Comparison of ENCODE assay signal across 8 cellular contexts in the genomic region with DNA sequence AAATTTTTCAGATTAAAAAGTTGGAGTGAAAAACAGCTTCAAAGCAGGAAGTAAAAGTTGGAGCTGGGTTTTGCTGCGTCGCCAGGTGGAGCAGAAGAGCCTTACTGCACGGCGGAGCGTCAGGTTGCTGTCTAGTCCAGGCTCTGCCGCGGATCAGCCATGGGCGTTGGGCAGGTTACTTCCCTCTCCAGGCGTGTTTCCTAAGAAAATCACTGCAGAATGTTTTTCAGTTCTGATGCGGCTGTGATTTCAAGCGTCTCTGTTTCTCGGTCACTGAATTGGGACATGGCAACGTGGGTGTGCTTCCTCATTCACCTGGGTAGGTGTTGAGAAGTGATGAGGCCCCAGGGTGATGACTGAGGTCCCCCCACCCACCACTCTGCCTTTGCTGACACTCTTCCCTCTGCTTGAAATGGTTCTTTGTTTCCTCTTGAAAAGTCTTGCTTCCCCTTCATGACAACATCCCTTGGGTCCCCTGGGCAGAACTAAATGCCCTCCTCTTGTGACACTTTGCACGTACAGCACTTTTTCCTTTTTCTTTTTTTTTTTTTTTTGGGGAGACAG. TPM values are rescaled to one million over a fixed set of nuclear protein-coding genes. Genes with fewer than 3 reads are reported as not detected.
DNase-seq lines count a peak whose midpoint lies in the region; ATAC-seq and TF ChIP-seq lines count a peak whose summit lies in the region.

No MANE protein-coding gene starts in this region.

- H3K4me3 ChIP-seq in OCI-LY1 (ENCODE audit: low read depth, low read length, poor library complexity, severe bottlenecking) = peak overlapping the region; percentile 43
- no peak overlapping the region for H3K4me3 ChIP-seq in parathyroid adenoma (ENCODE audit: low read depth, low read length)
- H3K4me3 ChIP-seq in H7 (ENCODE audit: insufficient read depth, low read depth, low read length) = no peak overlapping the region

- in situ Hi-C loops in G401 (cut with HindIII; ENCODE audit: low sequenced_read_pairs) = no loop called here

- H3K4me1 ChIP-seq in OCI-LY1 (ENCODE audit: insufficient read depth, low read length, severe bottlenecking) = peaks cover 64% of the 10 kb centered on the region
- H3K4me1 ChIP-seq in parathyroid adenoma = no peaks in the 10 kb centered on the region

- H3K4me1 Mint-ChIP-seq in activated naive CD4-positive, alpha-beta T cell treated with anti-CD3 and anti-CD28 coated beads, Interleukin-2, amount 50 U/mL, for 24 hours = peaks cover 100% of the 10 kb centered on the region

- H3K36me3 ChIP-seq in OCI-LY1 (ENCODE audit: insufficient read depth, low read length) = peaks cover 20% of the 10 kb centered on the region
- H3K36me3 ChIP-seq in parathyroid adenoma (ENCODE audit: control insufficient read depth, insufficient read depth, low read length) = no peaks in the 10 kb centered on the region
- H3K36me3 ChIP-seq in H7 (replicated peaks; ENCODE audit: control insufficient read depth, insufficient read depth, low read length) = no peaks in the 10 kb centered on the region

- H3K27me3 Mint-ChIP-seq in activated naive CD4-positive, alpha-beta T cell treated with anti-CD3 and anti-CD28 coated beads, Interleukin-2, amount 50 U/mL, for 24 hours = no peaks in the 10 kb centered on the region

- H3K9me3 ChIP-seq in OCI-LY1 (ENCODE audit: low read length) (no peaks in the 10 kb centered on the region), parathyroid adenoma (ENCODE audit: control insufficient read depth, low read length) (no peaks in the 10 kb centered on the region)

- H3K9ac ChIP-seq in OCI-LY1 (ENCODE audit: low read length) (peak overlapping the region; percentile 44; the same call in 1 of the 2 replicates), parathyroid adenoma (no peak overlapping the region)

- DNase-seq in NK-92 treated with Interleukin-12 subunit alpha and Interleukin-12 subunit beta, amount 100 ng/mL, for 24 hours (lab: John Stamatoyannopoulos, UW) = no peak
- no peak for DNase-seq in G401 (ENCODE audit: low spot score)
- DNase-seq in amygdala (lab: John Stamatoyannopoulos, UW) = no peak
- DNase-seq in H7 = no peak

- H3K27ac Mint-ChIP-seq in activated naive CD4-positive, alpha-beta T cell treated with anti-CD3 and anti-CD28 coated beads, Interleukin-2, amount 50 U/mL, for 24 hours = peak overlapping the region; percentile 90

- H2AFZ ChIP-seq in OCI-LY1 (ENCODE audit: low read length) (no peak overlapping the region), parathyroid adenoma (peak overlapping the region; percentile 40)

- peak; percentile 26 for ATAC-seq in GM21381 (IDR thresholded peaks at IDR 0.05; ENCODE audit: unreplicated experiment)

- no peaks in the 10 kb centered on the region for H3K9me3 Mint-ChIP-seq in activated naive CD4-positive, alpha-beta T cell treated with anti-CD3 and anti-CD28 coated beads, Interleukin-2, amount 50 U/mL, for 24 hours

- peak overlapping the region; percentile 95 for H3K27ac ChIP-seq in OCI-LY1 (ENCODE audit: low read depth, low read length, poor library complexity, severe bottlenecking)
- no peak overlapping the region for H3K27ac ChIP-seq in parathyroid adenoma

- H3K79me2 ChIP-seq in OCI-LY1 (ENCODE audit: insufficient read depth, low read length) (no peaks in the 10 kb centered on the region), parathyroid adenoma (peaks cover 2% of the 10 kb centered on the region)

- no peaks in the 10 kb centered on the region for H4K20me1 ChIP-seq in OCI-LY1 (ENCODE audit: insufficient read depth, low read length)

- H3K4me2 ChIP-seq in OCI-LY1 (ENCODE audit: low read length) (peak overlapping the region; percentile 69), parathyroid adenoma (ENCODE audit: low read length) (no peak overlapping the region)

- H3K4me3 Mint-ChIP-seq in activated naive CD4-positive, alpha-beta T cell treated with anti-CD3 and anti-CD28 coated beads, Interleukin-2, amount 50 U/mL, for 24 hours = peak overlapping the region; percentile 87

- no peaks in the 10 kb centered on the region for H3K9me2 ChIP-seq in OCI-LY1 (ENCODE audit: low read depth, low read length)

- peak; percentile 64 for TF ChIP-seq CTCF in OCI-LY1 (IDR thresholded peaks at IDR 0.05; ENCODE audit: low read length)
- peak; percentile 52 for TF ChIP-seq CTCF in parathyroid adenoma (IDR thresholded peaks at IDR 0.05)

- H3K36me3 Mint-ChIP-seq in activated naive CD4-positive, alpha-beta T cell treated with anti-CD3 and anti-CD28 coated beads, Interleukin-2, amount 50 U/mL, for 24 hours = peaks cover 17% of the 10 kb centered on the region

- H3K27me3 ChIP-seq in OCI-LY1 (ENCODE audit: insufficient read depth, low read length) (no peaks in the 10 kb centered on the region), parathyroid adenoma (ENCODE audit: control insufficient read depth, insufficient read depth, low read length) (no peaks in the 10 kb centered on the region), H7 (ENCODE audit: control insufficient read depth, insufficient read depth, low read length) (no peaks in the 10 kb centered on the region)

- no peaks in the 10 kb centered on the region for H3F3A ChIP-seq in OCI-LY1 (ENCODE audit: insufficient read depth, low read length)

RNA-seq across cellular contexts. Expression of a gene that starts 7.6 kb away (rescaled TPM):
- 38.1 and 53.8 TPM in 2 replicates for total RNA-seq in G401 (2014; rRNA removed; shearing (Covaris generic))
- 35.9 and 38.9 TPM in 2 replicates for total RNA-seq in H7 (2014; rRNA removed; shearing (Covaris generic))
